In the genomic region with DNA sequence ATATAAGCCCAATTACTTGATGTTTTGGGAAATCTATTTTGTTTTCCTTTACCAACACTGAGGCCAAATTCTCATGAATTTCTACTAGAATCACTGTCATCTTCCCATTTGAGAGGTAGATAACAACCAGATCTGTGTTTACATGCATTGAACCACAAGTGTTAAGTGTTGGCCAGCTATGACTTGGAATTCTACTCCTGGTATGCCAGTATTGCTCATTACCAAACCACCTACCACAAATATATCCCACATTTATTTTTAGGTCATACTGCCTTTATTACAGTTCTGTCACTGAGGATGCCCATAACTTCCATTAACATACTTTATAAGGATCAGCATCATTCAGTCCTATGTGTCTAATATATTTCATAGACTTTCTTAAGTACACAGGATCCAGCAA, we compare ENCODE assay signal across 24 cellular contexts.
DNase-seq lines count a peak whose midpoint lies in the region; ATAC-seq and TF ChIP-seq lines count a peak whose summit lies in the region.
"Had no signal": no experiment of that assay in that cellular context is flagged by ENCODE, and none has a peak within 500 bp of the region (broad histone marks: within the 10 kb centered on the region; RNA-seq: fewer than 3 reads in every experiment).

No MANE protein-coding gene starts in this region.

- in situ Hi-C loops in astrocyte of the cerebellum (cut with HindIII; ENCODE audit: low sequenced_read_pairs), result no loop called here

- no TSS peak for BruUV-seq in A673 (replicated peaks; lab: Mats Ljungman, UMichigan)

- POLR2A ChIA-PET in A673 (lab: Charles Lee; ENCODE audit: low non-redundant PET), result interaction anchor here (0.6 kb wide), 1 partner anchor 265 kb away, joined by 4 read pairs; no protein-coding TSS in a partner anchor

- H3K4me3 ChIP-seq in A673 (ENCODE audit: low read depth, low read length, poor library complexity, severe bottlenecking) (no peak overlapping the region), astrocyte of the cerebellum (ENCODE audit: low read depth, low read length) (no peak overlapping the region)
- H3K4me3 ChIP-seq: esophagus muscularis mucosa, skin epidermis, stomach had no signal

- intact Hi-C loops in A673 (cut with micrococcal nuclease; ENCODE audit: unreplicated experiment), result loop anchor here (5.0 to 10.0 kb wide), 5 partner anchors 112 to 600 kb away; no protein-coding TSS in a partner anchor

- DNase-seq in A673 (ENCODE audit: low spot score), result no peak
- peak; percentile 17 for DNase-seq in GM04504 (ENCODE audit: low read depth)
- peak; percentile 76 for DNase-seq in astrocyte of the cerebellum (ENCODE audit: low read depth)
- peak; percentile 33 for DNase-seq in glomerular visceral epithelial cell (ENCODE audit: extremely low spot score)
- no peak for DNase-seq in activated effector memory CD4-positive, alpha-beta T cell treated with anti-CD3 and anti-CD28 coated beads, Interleukin-2, amount 50 U/mL, for 16 hours
- no peak for DNase-seq in UCSD-AML1 (lab: John Stamatoyannopoulos, UW; ENCODE audit: unreplicated experiment)
- no peak for DNase-seq in SKM-1 treated with dmso at 0.1 percent for 144 hours (lab: John Stamatoyannopoulos, UW; ENCODE audit: unreplicated experiment)
- DNase-seq: activated CD4-positive, alpha-beta T cell treated with anti-CD3 and anti-CD28 coated beads for 48 hours; activated CD8-positive, alpha-beta memory T cell treated with anti-CD3 and anti-CD28 coated beads, Interleukin-2, amount 50 U/mL, for 48 hours; activated gamma-delta T cell; CD4-positive, alpha-beta T cell; cerebellar nuclear complex; DMS53; effector memory CD4-positive, alpha-beta T cell; hippocampal formation; natural killer cell; NCI-H2029; NCI-H446 treated with DMSO at 0.1 percent for 48 hours; NK-92 treated with Interleukin-12 subunit alpha and Interleukin-12 subunit beta, amount 100 ng/mL, for 24 hours; stimulated activated CD4-positive, alpha-beta T cell treated with anti-CD3 and anti-CD28 coated beads, Interleukin-4, amount 100 ng/mL, for 1 hour; stomach had no signal

- no peak for TF ChIP-seq CTCF in A673 (conservative IDR thresholded peaks at IDR 0.05; ENCODE audit: low read depth, low read length)
- TF ChIP-seq CTCF in astrocyte of the cerebellum (IDR thresholded peaks at IDR 0.05; ENCODE audit: low read depth, low read length, missing control alignments), result no peak

- CTCF ChIA-PET in A673 (lab: Charles Lee), result no interaction called here

- no peak for ATAC-seq in HG02642 (IDR thresholded peaks at IDR 0.05; ENCODE audit: poor library complexity, unreplicated experiment)
- ATAC-seq: natural killer cell had no signal

- no peaks in the 10 kb centered on the region for H3K27me3 ChIP-seq in A673 (replicated peaks; ENCODE audit: insufficient read depth, low read depth, low read length, poor library complexity)
- H3K27me3 ChIP-seq: esophagus muscularis mucosa, stomach had no signal

- peak overlapping the region; percentile 77 for H3K27ac ChIP-seq in A673 (ENCODE audit: low read depth, low read length, poor library complexity, severe bottlenecking)
- H3K27ac ChIP-seq: esophagus muscularis mucosa, skin epidermis, stomach had no signal

- H3K9me3 ChIP-seq in A673 (ENCODE audit: low read depth, low read length, poor library complexity, severe bottlenecking), result no peaks in the 10 kb centered on the region
- H3K9me3 ChIP-seq: esophagus muscularis mucosa, stomach had no signal

- H3K4me1 ChIP-seq in A673 (ENCODE audit: insufficient read depth, low read length, poor library complexity, severe bottlenecking), result peaks cover 54% of the 10 kb centered on the region
- H3K4me1 ChIP-seq: esophagus muscularis mucosa, stomach had no signal

- peaks cover 4% of the 10 kb centered on the region for H3K36me3 ChIP-seq in A673 (ENCODE audit: insufficient read depth, low read length, poor library complexity, severe bottlenecking)
- H3K36me3 ChIP-seq: esophagus muscularis mucosa, stomach had no signal

Comparison
In these comparisons a context has a peak if more than half of its experiments do, and no peak if none do; other contexts are left out.
1. DNase-seq: peak in GM04504 (single experiment), astrocyte of the cerebellum (single experiment) and glomerular visceral epithelial cell (single experiment); none in A673 (single experiment), activated effector memory CD4-positive, alpha-beta T cell treated with anti-CD3 and anti-CD28 coated beads, Interleukin-2, amount 50 U/mL, for 16 hours (single experiment), UCSD-AML1 (single experiment) and SKM-1 treated with dmso at 0.1 percent for 144 hours (single experiment).